ENCODE assay signal across 8 cellular contexts in genomic region chr4:70559216-70559830, GRCh38. TPM values are rescaled to one million over a fixed set of nuclear protein-coding genes. Genes with fewer than 3 reads are reported as not detected.
DNase-seq lines count a peak whose midpoint lies in the region; ATAC-seq and TF ChIP-seq lines count a peak whose summit lies in the region.

No MANE protein-coding gene starts in this region.

- H3K36me3 ChIP-seq in mesendoderm (ENCODE audit: control insufficient read depth, insufficient read depth, low read length) (no peaks in the 10 kb centered on the region), tibial artery (no peaks in the 10 kb centered on the region)

- H4K8ac ChIP-seq in mesendoderm (ENCODE audit: low read depth, low read length): no peak overlapping the region

- no peak overlapping the region for H3K27ac Mint-ChIP-seq in T-cell

- no peaks in the 10 kb centered on the region for H3K9me3 ChIP-seq in tibial artery

- H3K27ac ChIP-seq in dorsolateral prefrontal cortex (no peak overlapping the region), mesendoderm (ENCODE audit: low read depth, low read length) (no peak overlapping the region), tibial artery (no peak overlapping the region)

- no CpG with 5 or more reads among the region's 2 CpGs for WGBS in mesendoderm (ENCODE audit: extremely low coverage, insufficient coverage, low lambda C conversion rate)

- DNase-seq in NCI-H2107 treated with DMSO at 0.1 percent for 48 hours (lab: John Stamatoyannopoulos, UW; ENCODE audit: unreplicated experiment) (peak; percentile 1), NCI-H2107 (lab: John Stamatoyannopoulos, UW) (no peak), LoVo (ENCODE audit: low spot score) (peak; percentile 46), T-cell (peak in 22 of 34 experiments; percentile 2 to 35 (median 12)), dorsolateral prefrontal cortex (peak in 4 of 10 donors; percentile 10 to 45 (median 43)), mesendoderm (peak; percentile 56), tibial artery (peak in 1 of 2 donors; percentile 47)

- H2AK5ac ChIP-seq in mesendoderm (ENCODE audit: low read length): no peak overlapping the region

- no peak overlapping the region for H3K4ac ChIP-seq in mesendoderm (ENCODE audit: low read depth, low read length)

- H3K18ac ChIP-seq in mesendoderm (ENCODE audit: low read length): no peak overlapping the region

- H3K23ac ChIP-seq in mesendoderm (ENCODE audit: low read length): no peak overlapping the region

- no peak overlapping the region for H2BK5ac ChIP-seq in mesendoderm (ENCODE audit: low read length)

- no peaks in the 10 kb centered on the region for H3K36me3 Mint-ChIP-seq in T-cell

- no peaks in the 10 kb centered on the region for H3K4me1 ChIP-seq in mesendoderm (ENCODE audit: control insufficient read depth, low read depth, low read length)
- no peaks in the 10 kb centered on the region for H3K4me1 ChIP-seq in tibial artery

- POLR2A ChIA-PET in T-cell (lab: Charles Lee): no interaction called here

- H3K4me3 ChIP-seq in dorsolateral prefrontal cortex (no peak overlapping the region), mesendoderm (ENCODE audit: low read length) (no peak overlapping the region), tibial artery (no peak overlapping the region)

- H3K4me3 Mint-ChIP-seq in T-cell: no peak overlapping the region

- no peak overlapping the region for H3K56ac ChIP-seq in mesendoderm (ENCODE audit: low read length)

- intact Hi-C loops in dorsolateral prefrontal cortex (cut with DNase I) (no loop called here), tibial artery (cut with DNase I; ENCODE audit: low total_unique reads) (no loop called here)

- H2BK15ac ChIP-seq in mesendoderm (replicated peaks; ENCODE audit: low read depth): no peak overlapping the region

- H4K5ac ChIP-seq in mesendoderm (ENCODE audit: low read length): no peak overlapping the region

- no peaks in the 10 kb centered on the region for H3K27me3 ChIP-seq in dorsolateral prefrontal cortex
- H3K27me3 ChIP-seq in mesendoderm (ENCODE audit: insufficient read depth, low read length, poor library complexity): no peaks in the 10 kb centered on the region
- no peaks in the 10 kb centered on the region for H3K27me3 ChIP-seq in tibial artery

- H2BK120ac ChIP-seq in mesendoderm (ENCODE audit: low read depth, low read length): no peak overlapping the region

- H3K9ac ChIP-seq in mesendoderm (ENCODE audit: low read length): no peak overlapping the region

- ATAC-seq in GM21423 (IDR thresholded peaks at IDR 0.05; ENCODE audit: unreplicated experiment) (peak; percentile 61), T-cell (replicated peaks in 1 of 4) (peak in 1 of 4 experiments; percentile 43)

- H3K4me2 ChIP-seq in mesendoderm (ENCODE audit: low read length): no peak overlapping the region

- H3K79me2 ChIP-seq in mesendoderm (ENCODE audit: control insufficient read depth, insufficient read depth, low read length): no peaks in the 10 kb centered on the region

- peaks cover 7 to 13% (median 10%) of the 10 kb centered on the region in 3 donors for H3K4me1 Mint-ChIP-seq in T-cell

- CTCF ChIA-PET in T-cell (lab: Charles Lee): interaction anchor here (0.6 to 1.1 kb wide), 2 partner anchors 13 to 728 kb away, joined by 3 to 4 read pairs; no protein-coding TSS in a partner anchor

- H3K27me3 Mint-ChIP-seq in T-cell: no peaks in the 10 kb centered on the region

- H3K9me3 Mint-ChIP-seq in T-cell: no peaks in the 10 kb centered on the region

- TF ChIP-seq CTCF in dorsolateral prefrontal cortex (IDR thresholded peaks at IDR 0.05 in 54 of 56, conservative IDR thresholded peaks at IDR 0.05 in 2 of 56; ENCODE audit: low read depth in 1 of 56, partially characterized antibody in 56 of 56) (peak; percentile 46 to 85 (median 74)), tibial artery (IDR thresholded peaks at IDR 0.05) (peak; percentile 54 to 65)

- no peaks in the 10 kb centered on the region for H3K79me1 ChIP-seq in mesendoderm (ENCODE audit: low read length)

RNA-seq across cellular contexts. Expression of gene AMBN, which starts 32.7 kb away (rescaled TPM):
- total RNA-seq in T-cell (not detected), dorsolateral prefrontal cortex (under 1 TPM in 2 of 120 experiments, not detected in 118; 0.30 to 0.44 TPM)
- polyA plus RNA-seq in mesendoderm (2013, experiment 1 of 2): 0.03 TPM
- not detected for polyA plus RNA-seq in mesendoderm (2013, experiment 2 of 2)

RNA-seq across cellular contexts. Expression of gene AMTN, which starts 41.0 kb away (rescaled TPM):
- total RNA-seq in T-cell (not detected), dorsolateral prefrontal cortex (not detected)
- not detected for polyA plus RNA-seq in mesendoderm (2013, experiment 1 of 2)
- polyA plus RNA-seq in mesendoderm (2013, experiment 2 of 2): not detected
